Comparison of ENCODE assay signal across 16 cellular contexts in genomic region chrX:148069759-148070503, GRCh38.
DNase-seq lines count a peak whose midpoint lies in the region; ATAC-seq and TF ChIP-seq lines count a peak whose summit lies in the region.
"Had no signal": no experiment of that assay in that cellular context is flagged by ENCODE, and none has a peak within 500 bp of the region (broad histone marks: within the 10 kb centered on the region; RNA-seq: fewer than 3 reads in every experiment).

No MANE protein-coding gene starts in this region.

- H3K18ac ChIP-seq in neuronal stem cell (ENCODE audit: low read length): no peak overlapping the region

- no peak overlapping the region for H4K91ac ChIP-seq in neuronal stem cell (ENCODE audit: low read depth, low read length, poor library complexity)

- peak; percentile 31 for DNase-seq in medulla oblongata (ENCODE audit: extremely low spot score)
- no peak for DNase-seq in posterior vena cava (ENCODE audit: low spot score)
- no peak for DNase-seq in spleen
- DNase-seq in prostate gland (ENCODE audit: low spot score): no peak
- DNase-seq in neuronal stem cell (ENCODE audit: low spot score): no peak
- DNase-seq: activated T-cell treated with anti-CD3 and anti-CD28 coated beads for 4 hours; CD8-positive, alpha-beta T cell; heart right ventricle; mesenchymal stem cell; NCI-H1417 had no signal

- H3K79me1 ChIP-seq in neuronal stem cell (ENCODE audit: low read depth, low read length): no peaks in the 10 kb centered on the region

- no peak overlapping the region for H3K9ac ChIP-seq in neuronal stem cell (ENCODE audit: low read depth, low read length, poor library complexity)

- H3K4ac ChIP-seq in neuronal stem cell (ENCODE audit: low read length): no peak overlapping the region

- H3K23ac ChIP-seq in neuronal stem cell (ENCODE audit: low read depth, low read length, poor library complexity): no peak overlapping the region

- H3K27ac ChIP-seq in spleen: no peak overlapping the region
- H3K27ac ChIP-seq in prostate gland: no peak overlapping the region
- no peak overlapping the region for H3K27ac ChIP-seq in neuronal stem cell (replicated peaks; ENCODE audit: low read length)
- H3K27ac ChIP-seq: ascending aorta, heart right ventricle, HL-60, tibial nerve had no signal

- no peak overlapping the region for H2BK15ac ChIP-seq in neuronal stem cell (ENCODE audit: low read length)

- no peaks in the 10 kb centered on the region for H3K4me1 ChIP-seq in spleen
- H3K4me1 ChIP-seq in prostate gland (replicated peaks): no peaks in the 10 kb centered on the region
- no peaks in the 10 kb centered on the region for H3K4me1 ChIP-seq in neuronal stem cell (ENCODE audit: control insufficient read depth in 2 of 2, insufficient read depth in 1 of 2, low read depth in 1 of 2, low read length in 2 of 2)
- H3K4me1 ChIP-seq: ascending aorta, heart right ventricle, tibial nerve had no signal

- no peak overlapping the region for H2BK12ac ChIP-seq in neuronal stem cell (ENCODE audit: low read length)

- H2BK5ac ChIP-seq in neuronal stem cell (ENCODE audit: low read length): no peak overlapping the region

- TF ChIP-seq POLR2A in spleen (IDR thresholded peaks at IDR 0.05) (no peak), prostate gland (IDR thresholded peaks at IDR 0.05) (no peak)

- no peak overlapping the region for H3K14ac ChIP-seq in neuronal stem cell (ENCODE audit: low read length)

- intact Hi-C loops in posterior vena cava (cut with DNase I) (no loop called here), spleen (cut with DNase I; ENCODE audit: low total_unique reads) (no loop called here), prostate gland (cut with DNase I) (no loop called here)

- WGBS in spleen, 5 donors: 62 to 76% (median 67%) methylated on average over 6 of the region's 6 CpGs
- 85% methylated on average over 6 of the region's 6 CpGs for WGBS in prostate gland
- WGBS in neuronal stem cell (ENCODE audit: extremely low coverage in 2 of 2, insufficient read length in 2 of 2, insufficient replicate concordance in 1 of 2), 2 donors: no CpG with 5 or more reads among the region's 6 CpGs

- H3K9me3 ChIP-seq in spleen (peaks cover 0 to 14% (median 8%) of the 10 kb centered on the region in 8 donors), prostate gland (no peaks in the 10 kb centered on the region), neuronal stem cell (replicated peaks in 1 of 2; ENCODE audit: control insufficient read depth in 2 of 2, insufficient read depth in 1 of 2, low read depth in 1 of 2, low read length in 2 of 2) (no peaks in the 10 kb centered on the region)
- H3K9me3 ChIP-seq: ascending aorta, tibial nerve had no signal

- H4K8ac ChIP-seq in neuronal stem cell (ENCODE audit: low read depth, low read length): no peak overlapping the region

- H3K36me3 ChIP-seq in spleen: no peaks in the 10 kb centered on the region
- H3K36me3 ChIP-seq in prostate gland: no peaks in the 10 kb centered on the region
- H3K36me3 ChIP-seq in neuronal stem cell (replicated peaks in 1 of 2; ENCODE audit: control insufficient read depth in 2 of 2, insufficient read depth in 2 of 2, low read length in 2 of 2): no peaks in the 10 kb centered on the region
- H3K36me3 ChIP-seq: ascending aorta, heart right ventricle, tibial nerve had no signal

- no peak for TF ChIP-seq CTCF in spleen (IDR thresholded peaks at IDR 0.05 in 8 of 11, conservative IDR thresholded peaks at IDR 0.05 in 3 of 11)
- TF ChIP-seq CTCF in prostate gland (IDR thresholded peaks at IDR 0.05): no peak

- H3K4me3 ChIP-seq in spleen (no peak overlapping the region), prostate gland (no peak overlapping the region), neuronal stem cell (ENCODE audit: low read length in 2 of 2) (no peak overlapping the region)
- H3K4me3 ChIP-seq: ascending aorta, heart right ventricle, tibial nerve had no signal

- no peak overlapping the region for H2AFZ ChIP-seq in neuronal stem cell (ENCODE audit: low read length)

- no peak overlapping the region for H2AK5ac ChIP-seq in neuronal stem cell (ENCODE audit: low read depth, low read length)

- no peak overlapping the region for H2BK120ac ChIP-seq in neuronal stem cell (ENCODE audit: low read depth, low read length)

- peaks cover 0 to 4% (median 0%) of the 10 kb centered on the region in 7 donors for H3K27me3 ChIP-seq in spleen (replicated peaks in 1 of 7)
- no peaks in the 10 kb centered on the region for H3K27me3 ChIP-seq in prostate gland (replicated peaks; ENCODE audit: insufficient read depth)
- H3K27me3 ChIP-seq in neuronal stem cell (ENCODE audit: control insufficient read depth in 3 of 3, insufficient read depth in 3 of 3, low read depth in 1 of 3, low read length in 3 of 3): no peaks in the 10 kb centered on the region
- H3K27me3 ChIP-seq: ascending aorta, heart right ventricle, tibial nerve had no signal

- ATAC-seq in GM19023 (IDR thresholded peaks at IDR 0.05; ENCODE audit: unreplicated experiment) (peak; percentile 76), HG02571 (IDR thresholded peaks at IDR 0.05; ENCODE audit: unreplicated experiment) (peak; percentile 76), HG03354 (IDR thresholded peaks at IDR 0.05; ENCODE audit: poor library complexity, severe bottlenecking, unreplicated experiment) (peak; percentile 83)
- ATAC-seq: CD8-positive, alpha-beta T cell; heart right ventricle had no signal

- H3K4me2 ChIP-seq in neuronal stem cell (ENCODE audit: insufficient read depth, low read length, poor library complexity, severe bottlenecking): no peak overlapping the region
